16 cellular contexts compared by ENCODE assay signal in the genomic region with DNA sequence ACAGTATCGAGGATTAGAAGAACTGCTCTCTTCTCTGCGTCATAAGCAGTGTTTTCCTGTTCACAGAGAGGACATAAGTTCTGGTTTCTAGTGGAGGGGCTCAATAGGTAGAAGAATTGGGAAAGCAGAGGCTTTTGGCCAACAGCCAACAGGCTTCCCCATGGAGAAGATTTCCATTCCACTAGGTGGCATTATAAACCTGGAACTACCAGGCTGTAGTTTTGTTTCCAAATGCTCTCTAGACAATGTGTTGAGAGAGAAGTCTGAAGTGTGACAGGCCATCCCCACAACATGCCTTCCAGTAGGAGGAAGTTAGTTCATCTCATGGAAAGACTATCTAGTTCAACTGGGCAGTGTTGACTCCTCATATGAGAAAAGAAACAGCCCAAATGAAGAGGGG.
DNase-seq lines count a peak whose midpoint lies in the region; ATAC-seq and TF ChIP-seq lines count a peak whose summit lies in the region.
"Had no signal": no experiment of that assay in that cellular context is flagged by ENCODE, and none has a peak within 500 bp of the region (broad histone marks: within the 10 kb centered on the region; RNA-seq: fewer than 3 reads in every experiment).

No MANE protein-coding gene starts in this region.

- H3K4me3 ChIP-seq in A673 (ENCODE audit: low read depth, low read length, poor library complexity, severe bottlenecking) (no peak overlapping the region), GM23338 (no peak overlapping the region)
- H3K4me3 ChIP-seq: SK-N-MC had no signal

- no peaks in the 10 kb centered on the region for H3K4me1 ChIP-seq in A673 (ENCODE audit: insufficient read depth, low read length, poor library complexity, severe bottlenecking)
- H3K4me1 ChIP-seq in GM23338 (ENCODE audit: insufficient read depth) = no peaks in the 10 kb centered on the region

- H3F3A ChIP-seq in GM23338 (replicated peaks; ENCODE audit: low read depth) = no peaks in the 10 kb centered on the region

- no peaks in the 10 kb centered on the region for H3K36me3 ChIP-seq in A673 (ENCODE audit: insufficient read depth, low read length, poor library complexity, severe bottlenecking)
- 0 out of 2 replicates have a peak, but pooled peaks cover 5% of the 10 kb centered on the region for H3K36me3 ChIP-seq in GM23338 (ENCODE audit: insufficient read depth)

- no peaks in the 10 kb centered on the region for H3K9me3 ChIP-seq in A673 (ENCODE audit: low read depth, low read length, poor library complexity, severe bottlenecking)

- CTCF ChIA-PET in A673 (lab: Charles Lee) = no interaction called here

- no peaks in the 10 kb centered on the region for H3K79me2 ChIP-seq in GM23338 (replicated peaks; ENCODE audit: insufficient read depth)

- peaks cover 9% of the 10 kb centered on the region; the same call in 1 of the 2 replicates for H3K9me2 ChIP-seq in GM23338 (ENCODE audit: insufficient read depth)

- H3K27me3 Mint-ChIP-seq in GM23338 (ENCODE audit: insufficient read depth, low read depth, poor library complexity) = no peaks in the 10 kb centered on the region
- no peaks in the 10 kb centered on the region for H3K27me3 Mint-ChIP-seq in activated T-helper 1 cell treated with anti-CD3 and anti-CD28 coated beads, Interleukin-12 subunit alpha, Interleukin-12 subunit beta, Interleukin-2, Interleukin-4 antibody, amounts not matched to agents 30 ng/mL and 10 ng/mL and 1 ng/mL, durations not matched to agents 14 hours and 24 hours and 36 hours (ENCODE audit: insufficient read depth)
- H3K27me3 Mint-ChIP-seq: IgD-negative memory B cell had no signal

- intact Hi-C loops in A673 (cut with micrococcal nuclease; ENCODE audit: unreplicated experiment) = no loop called here
- intact Hi-C loops in activated T-helper 1 cell treated with anti-CD3 and anti-CD28 coated beads, Interleukin-12 subunit alpha, Interleukin-12 subunit beta, Interleukin-2, Interleukin-4 antibody, amounts not matched to agents 30 ng/mL and 10 ng/mL and 1 ng/mL, durations not matched to agents 14 hours and 24 hours and 36 hours (cut with micrococcal nuclease) = no loop called here

- H3K4me1 Mint-ChIP-seq in GM23338 = no peaks in the 10 kb centered on the region
- no peaks in the 10 kb centered on the region for H3K4me1 Mint-ChIP-seq in activated T-helper 1 cell treated with anti-CD3 and anti-CD28 coated beads, Interleukin-12 subunit alpha, Interleukin-12 subunit beta, Interleukin-2, Interleukin-4 antibody, amounts not matched to agents 30 ng/mL and 10 ng/mL and 1 ng/mL, durations not matched to agents 14 hours and 24 hours and 36 hours (ENCODE audit: low read depth)
- H3K4me1 Mint-ChIP-seq: IgD-negative memory B cell had no signal

- POLR2A ChIA-PET in A673 (lab: Charles Lee; ENCODE audit: low non-redundant PET) = no interaction called here

- H4K20me1 ChIP-seq in GM23338 (replicated peaks; ENCODE audit: insufficient read depth) = no peaks in the 10 kb centered on the region

- no TSS peak for BruUV-seq in A673 (replicated peaks; lab: Mats Ljungman, UMichigan)

- TF ChIP-seq CTCF in A673 (conservative IDR thresholded peaks at IDR 0.05; ENCODE audit: low read depth, low read length) = peak; percentile 30
- TF ChIP-seq CTCF in GM23338 (conservative IDR thresholded peaks at IDR 0.05; ENCODE audit: low read depth in 2 of 2) = peak; percentile 7 to 39; a peak in 2 of 4 replicates

- ATAC-seq in GM23338 = no peak
- no peak for ATAC-seq in HG03457 (IDR thresholded peaks at IDR 0.05; ENCODE audit: unreplicated experiment)
- no peak for ATAC-seq in GM19395 (IDR thresholded peaks at IDR 0.05; ENCODE audit: unreplicated experiment)

- DNase-seq in A673 (ENCODE audit: low spot score) = peak; percentile 47
- DNase-seq in GM23338 (ENCODE audit: low spot score) = no peak
- peak; percentile 23 for DNase-seq in RKO (ENCODE audit: low spot score)
- peak; percentile 12 for DNase-seq in fibroblast of peridontal ligament (ENCODE audit: extremely low read depth)
- DNase-seq in NCI-H526 treated with DMSO at 0.1 percent for 48 hours (lab: John Stamatoyannopoulos, UW) = no peak
- DNase-seq in activated T-helper 1 cell treated with anti-CD3 and anti-CD28 coated beads, Interleukin-12 subunit alpha, Interleukin-12 subunit beta, Interleukin-2, Interleukin-4 antibody, amounts not matched to agents 30 ng/mL and 10 ng/mL and 1 ng/mL, durations not matched to agents 14 hours and 24 hours and 36 hours (ENCODE audit: low spot score) = no peak
- DNase-seq: activated CD4-positive, alpha-beta T cell treated with anti-CD3 and anti-CD28 coated beads for 48 hours; activated effector memory CD4-positive, alpha-beta T cell treated with Interleukin-2 at 50 U/mL for 16 hours; central memory CD4-positive, alpha-beta T cell; GOT3; NCI-H2227 treated with DMSO at 0.1 percent for 48 hours; nucleus accumbens had no signal

- no peak overlapping the region for H2AFZ ChIP-seq in GM23338

- no peak overlapping the region for H3K4me3 Mint-ChIP-seq in GM23338
- H3K4me3 Mint-ChIP-seq in activated T-helper 1 cell treated with anti-CD3 and anti-CD28 coated beads, Interleukin-12 subunit alpha, Interleukin-12 subunit beta, Interleukin-2, Interleukin-4 antibody, amounts not matched to agents 30 ng/mL and 10 ng/mL and 1 ng/mL, durations not matched to agents 14 hours and 24 hours and 36 hours = no peak overlapping the region
- H3K4me3 Mint-ChIP-seq: IgD-negative memory B cell had no signal

- no peak overlapping the region for H3K27ac ChIP-seq in A673 (ENCODE audit: low read depth, low read length, poor library complexity, severe bottlenecking)
- no peak overlapping the region for H3K27ac ChIP-seq in GM23338 (ENCODE audit: low read depth)
- H3K27ac ChIP-seq: SK-N-MC had no signal

- peaks cover 19% of the 10 kb centered on the region for H3K36me3 Mint-ChIP-seq in GM23338 (ENCODE audit: low read depth)
- no peaks in the 10 kb centered on the region for H3K36me3 Mint-ChIP-seq in activated T-helper 1 cell treated with anti-CD3 and anti-CD28 coated beads, Interleukin-12 subunit alpha, Interleukin-12 subunit beta, Interleukin-2, Interleukin-4 antibody, amounts not matched to agents 30 ng/mL and 10 ng/mL and 1 ng/mL, durations not matched to agents 14 hours and 24 hours and 36 hours (ENCODE audit: low read depth)
- H3K36me3 Mint-ChIP-seq: IgD-negative memory B cell had no signal

- no peaks in the 10 kb centered on the region for H3K27me3 ChIP-seq in A673 (replicated peaks; ENCODE audit: insufficient read depth, low read depth, low read length, poor library complexity)
- no peaks in the 10 kb centered on the region for H3K27me3 ChIP-seq in GM23338 (ENCODE audit: insufficient read depth)

- H3K9me3 Mint-ChIP-seq in GM23338 = peaks cover 39% of the 10 kb centered on the region
- peaks cover 4% of the 10 kb centered on the region for H3K9me3 Mint-ChIP-seq in activated T-helper 1 cell treated with anti-CD3 and anti-CD28 coated beads, Interleukin-12 subunit alpha, Interleukin-12 subunit beta, Interleukin-2, Interleukin-4 antibody, amounts not matched to agents 30 ng/mL and 10 ng/mL and 1 ng/mL, durations not matched to agents 14 hours and 24 hours and 36 hours

- H3K4me2 ChIP-seq in GM23338 = no peak overlapping the region

- H3K27ac Mint-ChIP-seq in GM23338 = no peak overlapping the region
- H3K27ac Mint-ChIP-seq in activated T-helper 1 cell treated with anti-CD3 and anti-CD28 coated beads, Interleukin-12 subunit alpha, Interleukin-12 subunit beta, Interleukin-2, Interleukin-4 antibody, amounts not matched to agents 30 ng/mL and 10 ng/mL and 1 ng/mL, durations not matched to agents 14 hours and 24 hours and 36 hours = no peak overlapping the region
- H3K27ac Mint-ChIP-seq: IgD-negative memory B cell had no signal

Comparison
In these comparisons a context has a peak if more than half of its experiments do, and no peak if none do; other contexts are left out.
1. DNase-seq: peak in A673 (single experiment), RKO (single experiment) and fibroblast of peridontal ligament (single experiment); none in GM23338 (single experiment), NCI-H526 treated with DMSO at 0.1 percent for 48 hours (single experiment) and activated T-helper 1 cell treated with anti-CD3 and anti-CD28 coated beads, Interleukin-12 subunit alpha, Interleukin-12 subunit beta, Interleukin-2, Interleukin-4 antibody, amounts not matched to agents 30 ng/mL and 10 ng/mL and 1 ng/mL, durations not matched to agents 14 hours and 24 hours and 36 hours (single experiment).